18 cellular contexts compared by ENCODE assay signal in genomic region chr6:163640641-163641040, GRCh38.
A peak's percentile ranks its signal among the peaks of the same experiment; 100 is the strongest.
DNase-seq lines count a peak whose midpoint lies in the region; ATAC-seq, FAIRE-seq and TF ChIP-seq lines count a peak whose summit lies in the region.
"Had no signal": no experiment of that assay in that cellular context is flagged by ENCODE, and none has a peak within 500 bp of the region (broad histone marks: within the 10 kb centered on the region; RNA-seq: fewer than 3 reads in every experiment).

No MANE protein-coding gene starts in this region.

- H3K9ac ChIP-seq in K562 (ENCODE audit: insufficient read depth in 1 of 2, low read depth in 2 of 2, low read length in 2 of 2), result no peak overlapping the region
- H3K9ac ChIP-seq: BLaER1 had no signal

- BruUV-seq in K562 (replicated peaks; lab: Mats Ljungman, UMichigan), result no TSS peak

- no peaks in the 10 kb centered on the region for H3K36me3 ChIP-seq in K562 (ENCODE audit: control insufficient read depth, insufficient read depth, low read length)
- H3K36me3 ChIP-seq: BLaER1 had no signal

- H3K27me3 ChIP-seq in K562 (ENCODE audit: control insufficient read depth in 2 of 2, insufficient read depth in 2 of 2, low read length in 2 of 2), result peaks cover 8 to 33% of the 10 kb centered on the region in 2 experiments; a peak in 4 of 5 replicates
- H3K27me3 ChIP-seq: BLaER1 had no signal

- intact Hi-C loops in K562 (cut with micrococcal nuclease), result no loop called here
- intact Hi-C loops in posterior vena cava (cut with DNase I), result no loop called here

- no peak overlapping the region for H3K4me3 ChIP-seq in K562
- H3K4me3 ChIP-seq: BLaER1 had no signal

- no peak for FAIRE-seq in K562 (lab: Jason Lieb, UNC)
- FAIRE-seq: G401.6, GM12892, H54 had no signal

- TF ChIP-seq EP300 in K562 (IDR thresholded peaks at IDR 0.05; ENCODE audit: low read length), result no peak

- H3K9me1 ChIP-seq in K562 (ENCODE audit: control insufficient read depth, insufficient read depth, low read length), result no peaks in the 10 kb centered on the region

- no peaks in the 10 kb centered on the region for H3K9me3 ChIP-seq in K562 (replicated peaks; ENCODE audit: control insufficient read depth, insufficient read depth, low read depth, low read length)
- H3K9me3 ChIP-seq: BLaER1, Caco-2 had no signal

- TF ChIP-seq POLR2A in K562 (conservative IDR thresholded peaks at IDR 0.05), result no peak

- H3K4me1 ChIP-seq in K562 (replicated peaks in 1 of 2; ENCODE audit: control insufficient read depth in 2 of 2, insufficient read depth in 2 of 2, low read length in 2 of 2), result peaks cover 0 to 8% of the 10 kb centered on the region in 2 experiments; a peak in 3 of 5 replicates
- H3K4me1 ChIP-seq: BLaER1, Caco-2 had no signal

- no peak overlapping the region for H3K4me2 ChIP-seq in K562 (ENCODE audit: insufficient read depth, low read length)
- H3K4me2 ChIP-seq: BLaER1 had no signal

- no peak overlapping the region for H3K27ac ChIP-seq in K562 (ENCODE audit: extremely low read depth, low read depth, low read length)
- H3K27ac ChIP-seq: BLaER1, C4-2B had no signal

- ATAC-seq in K562 (no peak), HG03139 (IDR thresholded peaks at IDR 0.05; ENCODE audit: unreplicated experiment) (no peak)
- ATAC-seq: CD8-positive, alpha-beta T cell had no signal

- no peak for TF ChIP-seq RAD21 in K562 (CRISPR knock-in tag; conservative IDR thresholded peaks at IDR 0.05 in 1 of 2, IDR thresholded peaks at IDR 0.05 in 1 of 2)

- DNase-seq in HEK293T (ENCODE audit: extremely low spot score), result no peak
- DNase-seq in K562 (ENCODE audit: extremely low read depth in 1 of 4, low spot score in 3 of 4), result no peak
- DNase-seq in posterior vena cava (ENCODE audit: low spot score), result peak; percentile 76
- DNase-seq in NCI-H1436 treated with DMSO at 0.1 percent for 48 hours (lab: John Stamatoyannopoulos, UW), result no peak
- no peak for DNase-seq in Ammon's horn (ENCODE audit: low spot score)
- DNase-seq: Caco-2; CD4-positive, CD25-positive, alpha-beta regulatory T cell; CD8-positive, alpha-beta T cell; DMS153; DND-41; GOT3; HCEC 1CT had no signal

- H3K79me2 ChIP-seq in K562 (ENCODE audit: control insufficient read depth, insufficient read depth, low read length), result no peaks in the 10 kb centered on the region

- 60% methylated on average over 16 of the region's 21 CpGs for WGBS in K562 (ENCODE audit: insufficient coverage, low coverage, missing lambda C conversion rate)

- CTCF ChIA-PET in HEK293T (lab: Yijun Ruan, JAX), result no interaction called here
- CTCF ChIA-PET in K562 (lab: Yijun Ruan, JAX; ENCODE audit: low intra/inter-chr PET ratio), result no interaction called here

- no peak for TF ChIP-seq CTCF in K562 (IDR thresholded peaks at IDR 0.05 in 2 of 3, conservative IDR thresholded peaks at IDR 0.05 in 1 of 3; ENCODE audit: insufficient read depth in 2 of 3, low read depth in 1 of 3, low read length in 3 of 3)

- in situ Hi-C loops in K562 (cut with MboI), result no loop called here

- POLR2A ChIA-PET in HEK293T (lab: Yijun Ruan, JAX) (no interaction called here), K562 (lab: Yijun Ruan, JAX) (interaction anchor here (0.6 kb wide), 1 partner anchor 20 kb away, joined by 3 read pairs; no protein-coding TSS in a partner anchor)

- H2AFZ ChIP-seq in K562 (ENCODE audit: low read depth, low read length), result no peak overlapping the region

- no peaks in the 10 kb centered on the region for H4K20me1 ChIP-seq in K562 (replicated peaks; ENCODE audit: control insufficient read depth, insufficient read depth, low read length)
- H4K20me1 ChIP-seq: BLaER1 had no signal

TF ChIP-seq in HEK293T, 16 proteins besides CTCF, POLR2A, EP300 and RAD21:
- TF ChIP-seq FOXM1 (IDR thresholded peaks at IDR 0.05; ENCODE audit: borderline replicate concordance), result no peak
- TF ChIP-seq ZNF384 (IDR thresholded peaks at IDR 0.05), result no peak
- TF ChIP-seq PKNOX1 (IDR thresholded peaks at IDR 0.05), result peak; percentile 36
- TF ChIP-seq FOXA1 (IDR thresholded peaks at IDR 0.05), result no peak
TF ChIP-seq in HEK293T: peak in this region for 1.

TF ChIP-seq in K562, 482 proteins besides CTCF, POLR2A, EP300 and RAD21:
- TF ChIP-seq ZNF740 (CRISPR knock-in tag; IDR thresholded peaks at IDR 0.05) (no peak), ZNF740 (tag; IDR thresholded peaks at IDR 0.05) (no peak), ZNF212 (CRISPR knock-in tag; IDR thresholded peaks at IDR 0.05) (no peak), ARID3A (IDR thresholded peaks at IDR 0.05; ENCODE audit: borderline replicate concordance, low read depth, low read length) (no peak), NFYB (IDR thresholded peaks at IDR 0.05; ENCODE audit: extremely low read depth, insufficient read length) (peak; percentile 44), WHSC1 (IDR thresholded peaks at IDR 0.05; ENCODE audit: low read length) (no peak), ZNF280B (CRISPR knock-in tag; IDR thresholded peaks at IDR 0.05) (no peak), PKNOX1 (IDR thresholded peaks at IDR 0.05) (peak; percentile 88)
